19 cellular contexts compared by ENCODE assay signal in genomic region chr17:77207689-77208216, GRCh38.
DNase-seq lines count a peak whose midpoint lies in the region; ATAC-seq, FAIRE-seq and TF ChIP-seq lines count a peak whose summit lies in the region.
"Had no signal": no experiment of that assay in that cellular context is flagged by ENCODE, and none has a peak within 500 bp of the region (broad histone marks: within the 10 kb centered on the region; RNA-seq: fewer than 3 reads in every experiment).

No MANE protein-coding gene starts in this region.

- no peak for TF ChIP-seq EP300 in HepG2 (IDR thresholded peaks at IDR 0.05; ENCODE audit: low read depth in 2 of 2, low read length in 2 of 2)
- no peak for TF ChIP-seq EP300 in HepG2 (CRISPR knock-in tag; IDR thresholded peaks at IDR 0.05; ENCODE audit: borderline replicate concordance)

- 0 out of 6 replicates have a peak overlapping the region, but pooled peaks of 1 of the 3 experiments have one; percentile 27 for H3K4me3 ChIP-seq in HepG2 (replicated peaks in 1 of 3; ENCODE audit: insufficient read depth in 1 of 3, low read depth in 2 of 3, low read length in 3 of 3)
- no peak overlapping the region for H3K4me3 ChIP-seq in right lobe of liver
- no peak overlapping the region for H3K4me3 ChIP-seq in hepatocyte
- H3K4me3 ChIP-seq in skeletal muscle tissue (ENCODE audit: low read length in 3 of 3), result no peak overlapping the region
- H3K4me3 ChIP-seq: GM12878 had no signal

- peak; percentile 60 for FAIRE-seq in HepG2 (lab: Jason Lieb, UNC)
- FAIRE-seq: colon, GM12878, keratinocyte had no signal

- H3K9me3 ChIP-seq in HepG2 (ENCODE audit: low read length), result no peaks in the 10 kb centered on the region
- no peaks in the 10 kb centered on the region for H3K9me3 ChIP-seq in right lobe of liver
- H3K9me3 ChIP-seq in hepatocyte (ENCODE audit: low read depth), result no peaks in the 10 kb centered on the region
- no peaks in the 10 kb centered on the region for H3K9me3 ChIP-seq in skeletal muscle tissue (ENCODE audit: control insufficient read depth in 3 of 3, low read length in 3 of 3)

- H3K79me2 ChIP-seq in HepG2 (ENCODE audit: insufficient read depth, low read length), result no peaks in the 10 kb centered on the region
- H3K79me2 ChIP-seq in hepatocyte, result no peaks in the 10 kb centered on the region

- H3K9me2 ChIP-seq in hepatocyte (replicated peaks; ENCODE audit: insufficient read depth), result no peaks in the 10 kb centered on the region

- H3K27me3 ChIP-seq in HepG2 (ENCODE audit: control insufficient read depth in 1 of 2, insufficient read depth in 2 of 2, low read length in 2 of 2) (no peaks in the 10 kb centered on the region), right lobe of liver (no peaks in the 10 kb centered on the region), hepatocyte (no peaks in the 10 kb centered on the region), skeletal muscle tissue (ENCODE audit: control insufficient read depth in 3 of 3, insufficient read depth in 3 of 3, low read length in 3 of 3) (no peaks in the 10 kb centered on the region)

- intact Hi-C loops in HepG2 (cut with micrococcal nuclease; ENCODE audit: unreplicated experiment), result loop anchor here (1.0 to 5.0 kb wide), 5 partner anchors 40 to 121 kb away; partner anchors contain the start of gene SEC14L1
- intact Hi-C loops in right lobe of liver (cut with DNase I), result no loop called here

- peaks cover 37% of the 10 kb centered on the region for H3K4me1 ChIP-seq in HepG2 (ENCODE audit: insufficient read depth, low read length)
- no peaks in the 10 kb centered on the region for H3K4me1 ChIP-seq in right lobe of liver
- peaks cover 25% of the 10 kb centered on the region for H3K4me1 ChIP-seq in hepatocyte (ENCODE audit: insufficient read depth)
- H3K4me1 ChIP-seq in skeletal muscle tissue (ENCODE audit: control insufficient read depth in 3 of 3, insufficient read depth in 3 of 3, low read length in 3 of 3), result peaks cover 33 to 54% (median 52%) of the 10 kb centered on the region in 3 donors

- POLR2A ChIA-PET in HepG2 (lab: Yijun Ruan, JAX), result interaction anchor here (0.7 to 3.3 kb wide), 16 partner anchors 27 to 124 kb away, joined by 3 to 25 read pairs (median 6); partner anchors contain the start of gene SEC14L1

- CTCF ChIA-PET in HepG2 (lab: Yijun Ruan, JAX; ENCODE audit: low intra/inter-chr PET ratio, low total read pairs), result interaction anchor here (1.7 to 1.9 kb wide), 3 partner anchors 111 to 121 kb away, joined by 5 to 18 read pairs (median 8); no protein-coding TSS in a partner anchor

- BruUV-seq in HepG2 (replicated peaks; lab: Mats Ljungman, UMichigan), result TSS peak; percentile 79

- H4K20me1 ChIP-seq in HepG2 (ENCODE audit: insufficient read depth, low read length), result no peaks in the 10 kb centered on the region
- no peaks in the 10 kb centered on the region for H4K20me1 ChIP-seq in hepatocyte (ENCODE audit: insufficient read depth, poor library complexity, severe bottlenecking)

- H3K27ac ChIP-seq in HepG2 (ENCODE audit: extremely low read length, insufficient read depth, low read length) (peak overlapping the region; percentile 73), right lobe of liver (no peak overlapping the region), hepatocyte (peak overlapping the region; percentile 64), skeletal muscle tissue (ENCODE audit: low read depth, low read length) (peak overlapping the region; percentile 80)

- TF ChIP-seq POLR2A in HepG2 (IDR thresholded peaks at IDR 0.05; ENCODE audit: insufficient read depth in 1 of 2, low read depth in 2 of 2, low read length in 2 of 2) (no peak), right lobe of liver (IDR thresholded peaks at IDR 0.05) (no peak)

- 78% methylated on average over 9 of the region's 9 CpGs for WGBS in HepG2 (ENCODE audit: low lambda C conversion rate)
- 76% methylated on average over 9 of the region's 9 CpGs for WGBS in right lobe of liver (ENCODE audit: insufficient coverage, low coverage, low lambda C conversion rate, missing lambda C conversion rate)
- 83% methylated on average over 9 of the region's 9 CpGs for WGBS in hepatocyte (ENCODE audit: low lambda C conversion rate, missing lambda C conversion rate)

- ATAC-seq in HepG2 (peak; percentile 60), right lobe of liver (no peak)
- ATAC-seq: activated CD4-positive, CD25-positive, alpha-beta regulatory T cell treated with anti-CD3 and anti-CD28 coated beads, Interleukin-2, amount 50 U/mL, for 24 hours; activated CD8-positive, alpha-beta T cell treated with anti-CD3 and anti-CD28 coated beads, Interleukin-2, amount 10 ng/mL, durations not matched to agents 7 days and 5 days; GM12878; stimulated activated memory B cell treated with anti-CD40 and anti-IgM and Interleukin-4, amounts not matched to agents 10 μg/mL and 1 μg/mL and 100 μg/mL, for 72 hours had no signal

- TF ChIP-seq RAD21 in HepG2 (CRISPR knock-in tag; IDR thresholded peaks at IDR 0.05), result no peak

- H2AFZ ChIP-seq in HepG2 (ENCODE audit: low read length) (no peak overlapping the region), hepatocyte (no peak overlapping the region)

- peak overlapping the region; percentile 54 for H3K4me2 ChIP-seq in HepG2 (ENCODE audit: low read depth, low read length)
- H3K4me2 ChIP-seq in hepatocyte, result peak overlapping the region; percentile 26

- H3K9ac ChIP-seq in HepG2 (ENCODE audit: insufficient read depth, low read depth, low read length) (peak overlapping the region; percentile 13; the same call in 1 of the 2 replicates), skeletal muscle tissue (ENCODE audit: low read depth in 1 of 3, low read length in 3 of 3) (peak overlapping the region in 2 of 3 donors; percentile 4 to 8)

- DNase-seq in HepG2 (ENCODE audit: low spot score) (peak; percentile 71), right lobe of liver (no peak), hepatocyte (ENCODE audit: low spot score) (no peak), NCI-H1105 (lab: John Stamatoyannopoulos, UW) (no peak), NCI-H1694 (lab: John Stamatoyannopoulos, UW) (no peak), DMS 273 treated with DMSO at 0.1 percent for 48 hours (lab: John Stamatoyannopoulos, UW) (no peak)
- no peak for DNase-seq in activated CD8-positive, alpha-beta memory T cell treated with anti-CD3 and anti-CD28 coated beads, Interleukin-2, amount 50 U/mL, for 4 hours
- DNase-seq: activated CD8-positive, alpha-beta T cell treated with anti-CD3 and anti-CD28 coated beads, Interleukin-2, amount 10 ng/mL, durations not matched to agents 7 days and 5 days; activated naive CD4-positive, alpha-beta T cell treated with anti-CD3 and anti-CD28 coated beads, Interleukin-2, amount 10 ng/mL, durations not matched to agents 7 days and 5 days; activated T-cell treated with anti-CD3 and anti-CD28 coated beads, Interleukin-2, amount 50 U/mL, for 48 hours; H7; NCI-H69; nephron progenitor cell had no signal

- TF ChIP-seq CTCF in HepG2 (CRISPR knock-in tag; IDR thresholded peaks at IDR 0.05) (no peak), right lobe of liver (IDR thresholded peaks at IDR 0.05) (no peak), hepatocyte (IDR thresholded peaks at IDR 0.05; ENCODE audit: poor library complexity) (no peak)

- in situ Hi-C loops in HepG2 (cut with HindIII; ENCODE audit: extremely low pct_ligation_motif_present, low pct_unique_long_range_greater_than_20kb), result no loop called here

- H3K36me3 ChIP-seq in HepG2 (replicated peaks in 1 of 2; ENCODE audit: control insufficient read depth in 1 of 2, insufficient read depth in 2 of 2, low read length in 2 of 2) (peaks cover 49 to 77% of the 10 kb centered on the region in 2 experiments), right lobe of liver (peaks cover 0 to 79% (median 24%) of the 10 kb centered on the region in 4 donors), hepatocyte (replicated peaks; ENCODE audit: insufficient read depth, low read depth) (no peaks in the 10 kb centered on the region), skeletal muscle tissue (ENCODE audit: control insufficient read depth in 3 of 3, insufficient read depth in 3 of 3, low read length in 3 of 3) (peaks cover 61 to 73% (median 69%) of the 10 kb centered on the region in 3 donors)

Comparison
In these comparisons a context has a peak if more than half of its experiments do, and no peak if none do; other contexts are left out.
1. H3K27ac ChIP-seq: peak in HepG2 (single experiment), hepatocyte (single experiment) and skeletal muscle tissue (single experiment); none in right lobe of liver (0 of 3).